ENCODE assay signal across 1 cellular context in the genomic region with DNA sequence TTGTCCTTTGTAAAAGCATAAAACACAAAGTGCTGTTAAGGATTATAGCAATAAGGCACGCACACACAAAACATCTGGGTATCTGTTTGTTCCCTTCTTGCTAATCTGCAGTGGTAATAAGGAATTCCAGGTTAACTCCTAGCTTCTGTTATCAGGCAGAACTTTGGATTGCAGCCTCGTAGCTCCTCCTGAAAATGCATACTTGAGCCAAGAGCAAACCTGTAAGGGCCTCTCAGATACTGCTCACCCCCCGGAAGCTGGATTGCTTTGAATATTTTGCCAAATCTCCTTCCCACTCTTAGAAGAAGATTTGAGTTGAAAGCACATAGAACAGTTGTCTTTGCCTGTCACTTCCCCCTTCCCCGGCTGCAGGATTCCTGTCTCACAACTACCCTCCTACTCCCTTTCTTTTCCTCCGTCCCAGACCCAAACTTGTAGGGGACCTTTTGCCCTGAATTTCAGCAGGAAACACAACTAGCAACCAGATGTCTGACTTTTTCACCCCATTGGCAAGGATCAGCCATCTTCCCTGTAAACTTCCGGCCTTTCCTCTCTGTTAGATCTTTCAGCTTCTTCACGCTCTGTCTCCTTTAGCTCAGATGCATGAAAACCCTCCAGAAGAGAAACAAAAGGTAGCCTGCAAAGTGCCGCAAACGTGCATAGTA.
TF ChIP-seq lines count a peak whose summit lies in the region.

No MANE protein-coding gene starts in this region.

TF ChIP-seq in endothelial cell of umbilical vein, 7 proteins besides CTCF, POLR2A, EP300 and RAD21:
- no peak for TF ChIP-seq EZH2 (IDR thresholded peaks at IDR 0.05; ENCODE audit: borderline replicate concordance, low read depth, low read length, severe bottlenecking)
